9 cellular contexts compared by ENCODE assay signal in the genomic region with DNA sequence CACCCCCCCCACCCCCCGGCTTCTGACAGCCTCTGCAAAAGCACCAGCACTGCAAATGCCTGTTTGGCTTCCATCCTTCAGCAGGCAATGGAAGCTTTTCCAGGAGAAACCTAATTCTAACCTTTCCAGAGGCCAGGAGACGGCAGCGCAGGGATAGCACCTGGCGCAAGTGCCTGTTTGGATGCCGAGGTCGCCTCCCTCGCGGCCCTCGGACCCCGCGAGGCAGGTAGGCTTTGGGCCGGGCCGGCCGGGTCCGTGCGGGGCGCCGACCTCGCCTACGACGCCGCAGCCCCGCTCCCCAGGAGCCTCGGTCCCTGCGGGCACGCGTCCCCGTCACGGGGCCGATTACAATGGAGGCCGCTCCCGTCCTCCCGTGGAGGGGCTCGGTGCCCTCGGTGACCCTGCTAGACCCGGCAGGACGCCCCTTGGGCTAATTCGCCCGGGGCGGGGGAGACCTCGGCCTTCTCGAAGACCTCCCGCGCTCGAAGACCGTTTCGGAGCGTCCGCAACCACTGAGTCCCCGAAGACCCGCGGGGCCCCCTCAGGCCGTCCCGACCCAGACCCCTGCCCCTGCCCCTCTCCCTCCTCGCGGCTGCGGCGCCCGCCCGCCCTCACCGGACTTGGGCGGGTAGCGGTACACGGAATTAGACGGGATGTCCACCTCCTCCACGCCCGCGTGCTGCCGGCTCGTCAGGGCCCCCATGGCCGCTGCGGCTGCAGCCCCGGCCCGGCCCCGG. TPM values are rescaled to one million over a fixed set of nuclear protein-coding genes. Genes with fewer than 3 reads are reported as not detected.
DNase-seq lines count a peak whose midpoint lies in the region; TF ChIP-seq lines count a peak whose summit lies in the region.
"Had no signal": no experiment of that assay in that cellular context is flagged by ENCODE, and none has a peak within 500 bp of the region (broad histone marks: within the 10 kb centered on the region; RNA-seq: fewer than 3 reads in every experiment).

No MANE protein-coding gene starts in this region.

- no peak overlapping the region for H3K27ac ChIP-seq in fibroblast of lung (ENCODE audit: insufficient read depth, low read length)

- peaks cover 54% of the 10 kb centered on the region for H3K4me1 Mint-ChIP-seq in activated CD4-positive, alpha-beta T cell treated with anti-CD3 and anti-CD28 coated beads, Interleukin-2, amount 10 ng/mL, durations not matched to agents 24 days and 14 days
- H3K4me1 Mint-ChIP-seq in progenitor cell of endocrine pancreas (ENCODE audit: low read depth) = peaks cover 23% of the 10 kb centered on the region

- H3K4me1 ChIP-seq in fibroblast of lung (ENCODE audit: control insufficient read depth, extremely low read depth, insufficient read depth, low read length) = no peaks in the 10 kb centered on the region

- peaks cover 3% of the 10 kb centered on the region for H3K9me3 Mint-ChIP-seq in activated CD4-positive, alpha-beta T cell treated with anti-CD3 and anti-CD28 coated beads, Interleukin-2, amount 10 ng/mL, durations not matched to agents 24 days and 14 days
- no peaks in the 10 kb centered on the region for H3K9me3 Mint-ChIP-seq in progenitor cell of endocrine pancreas (ENCODE audit: low read depth)

- peaks cover 10% of the 10 kb centered on the region for H3K27me3 ChIP-seq in fibroblast of lung (ENCODE audit: control insufficient read depth, insufficient read depth, low read length)

- intact Hi-C loops in activated CD4-positive, alpha-beta T cell treated with anti-CD3 and anti-CD28 coated beads, Interleukin-2, amount 10 ng/mL, durations not matched to agents 24 days and 14 days (cut with micrococcal nuclease) = loop anchor here (1.0 to 2.0 kb wide), 2 partner anchors 25 to 31 kb away; no protein-coding TSS in a partner anchor

- H4K20me1 ChIP-seq in fibroblast of lung (ENCODE audit: control insufficient read depth, extremely low read depth, insufficient read depth, low read length) = no peaks in the 10 kb centered on the region

- no peak overlapping the region for H3K9ac ChIP-seq in fibroblast of lung (ENCODE audit: insufficient read depth, low read length)

- no peaks in the 10 kb centered on the region for H3K79me2 ChIP-seq in fibroblast of lung (ENCODE audit: control insufficient read depth, insufficient read depth, low read length)

- no peak for TF ChIP-seq CTCF in fibroblast of lung (conservative IDR thresholded peaks at IDR 0.05 in 1 of 2, IDR thresholded peaks at IDR 0.05 in 1 of 2; ENCODE audit: low read depth in 1 of 2, low read length in 2 of 2)
- TF ChIP-seq CTCF in progenitor cell of endocrine pancreas (IDR thresholded peaks at IDR 0.05; ENCODE audit: unreplicated experiment) = no peak

- no peaks in the 10 kb centered on the region for H3K27me3 Mint-ChIP-seq in activated CD4-positive, alpha-beta T cell treated with anti-CD3 and anti-CD28 coated beads, Interleukin-2, amount 10 ng/mL, durations not matched to agents 24 days and 14 days
- peaks cover 6% of the 10 kb centered on the region for H3K27me3 Mint-ChIP-seq in progenitor cell of endocrine pancreas

- no peaks in the 10 kb centered on the region for H3K9me3 ChIP-seq in fibroblast of lung (ENCODE audit: control insufficient read depth, insufficient read depth, low read depth, low read length)

- peak overlapping the region; percentile 65 for H3K4me2 ChIP-seq in fibroblast of lung (ENCODE audit: extremely low read depth, insufficient read depth, low read length)

- H3K36me3 Mint-ChIP-seq in activated CD4-positive, alpha-beta T cell treated with anti-CD3 and anti-CD28 coated beads, Interleukin-2, amount 10 ng/mL, durations not matched to agents 24 days and 14 days (ENCODE audit: low read depth) = peaks cover 23% of the 10 kb centered on the region
- H3K36me3 Mint-ChIP-seq in progenitor cell of endocrine pancreas (ENCODE audit: insufficient read depth) = no peaks in the 10 kb centered on the region

- no peak overlapping the region for H2AFZ ChIP-seq in fibroblast of lung (ENCODE audit: low read length)

- DNase-seq in activated CD4-positive, alpha-beta T cell treated with anti-CD3 and anti-CD28 coated beads, Interleukin-2, amount 10 ng/mL, durations not matched to agents 24 days and 14 days = peak; percentile 72
- no peak for DNase-seq in activated CD4-positive, alpha-beta T cell treated with anti-CD3 and anti-CD28 coated beads for 48 hours
- DNase-seq in SW480 (ENCODE audit: low spot score) (peak; percentile 35), fibroblast of lung (ENCODE audit: low read depth in 2 of 2) (no peak), progenitor cell of endocrine pancreas (ENCODE audit: low spot score, unreplicated experiment) (peak; percentile 18), NOMO-1 treated with DMSO at 0.1 percent for 48 hours (lab: John Stamatoyannopoulos, UW; ENCODE audit: unreplicated experiment) (no peak), putamen (ENCODE audit: low spot score) (no peak), GDM1 (lab: John Stamatoyannopoulos, UW) (no peak)
- DNase-seq: DND-41 had no signal

- peak overlapping the region; percentile 77 for H3K27ac Mint-ChIP-seq in activated CD4-positive, alpha-beta T cell treated with anti-CD3 and anti-CD28 coated beads, Interleukin-2, amount 10 ng/mL, durations not matched to agents 24 days and 14 days
- H3K27ac Mint-ChIP-seq in progenitor cell of endocrine pancreas = peak overlapping the region; percentile 77

- peak overlapping the region; percentile 87 for H3K4me3 Mint-ChIP-seq in activated CD4-positive, alpha-beta T cell treated with anti-CD3 and anti-CD28 coated beads, Interleukin-2, amount 10 ng/mL, durations not matched to agents 24 days and 14 days
- peak overlapping the region; percentile 74 for H3K4me3 Mint-ChIP-seq in progenitor cell of endocrine pancreas (ENCODE audit: low read depth)

- H3K36me3 ChIP-seq in fibroblast of lung (ENCODE audit: control insufficient read depth, insufficient read depth, low read length) = no peaks in the 10 kb centered on the region

- peak overlapping the region in 2 of 4 experiments; percentile 21 to 47 for H3K4me3 ChIP-seq in fibroblast of lung (replicated peaks in 1 of 4; ENCODE audit: control extremely low read depth in 1 of 4, insufficient read depth in 1 of 4, low read depth in 3 of 4, low read length in 4 of 4)

RNA-seq across cellular contexts. Expression of a gene that starts 0.6 kb away (rescaled TPM):
- total RNA-seq in activated CD4-positive, alpha-beta T cell treated with anti-CD3 and anti-CD28 coated beads, Interleukin-2, amount 10 ng/mL, durations not matched to agents 24 days and 14 days = 35.0 and 42.4 TPM in 2 replicates
- total RNA-seq in fibroblast of lung = 0.51 and 3.1 TPM in 2 replicates
- polyA plus RNA-seq in fibroblast of lung = 2.0 and 7.7 TPM in 2 replicates
- 1.5 and 5.7 TPM in 2 replicates for polyA plus RNA-seq in fibroblast of lung (2012)
- 1.5 and 5.5 TPM in 2 replicates for polyA minus RNA-seq in fibroblast of lung (ENCODE audit: low replicate concordance)
- 43.5 and 45.9 TPM in 2 replicates for total RNA-seq in progenitor cell of endocrine pancreas

RNA-seq across cellular contexts. Expression of a gene that starts 25.4 kb away (rescaled TPM):
- total RNA-seq in activated CD4-positive, alpha-beta T cell treated with anti-CD3 and anti-CD28 coated beads, Interleukin-2, amount 10 ng/mL, durations not matched to agents 24 days and 14 days = 184 and 189 TPM in 2 replicates
- total RNA-seq in fibroblast of lung (2.6 and 7.3 TPM in 2 replicates), progenitor cell of endocrine pancreas (31.2 and 36.3 TPM in 2 replicates)
- 4.1 and 9.4 TPM in 2 replicates for polyA plus RNA-seq in fibroblast of lung
- polyA plus RNA-seq in fibroblast of lung (2012) = 15.3 and 26.4 TPM in 2 replicates
- 14.1 and 21.4 TPM in 2 replicates for polyA minus RNA-seq in fibroblast of lung (ENCODE audit: low replicate concordance)

Comparison
In these comparisons a context has a peak if more than half of its experiments do, and no peak if none do; other contexts are left out.
1. DNase-seq: peak in activated CD4-positive, alpha-beta T cell treated with anti-CD3 and anti-CD28 coated beads, Interleukin-2, amount 10 ng/mL, durations not matched to agents 24 days and 14 days (single experiment), SW480 (single experiment) and progenitor cell of endocrine pancreas (single experiment); none in activated CD4-positive, alpha-beta T cell treated with anti-CD3 and anti-CD28 coated beads for 48 hours (single experiment), fibroblast of lung (0 of 2), NOMO-1 treated with DMSO at 0.1 percent for 48 hours (single experiment), putamen (single experiment) and GDM1 (single experiment).